ENCODE assay signal across 31 cellular contexts in genomic region chr9:105646879-105647594, GRCh38. TPM values are rescaled to one million over a fixed set of nuclear protein-coding genes. Genes with fewer than 3 reads are reported as not detected.
DNase-seq lines count a peak whose midpoint lies in the region; ATAC-seq and TF ChIP-seq lines count a peak whose summit lies in the region.
"Had no signal": no experiment of that assay in that cellular context is flagged by ENCODE, and none has a peak within 500 bp of the region (broad histone marks: within the 10 kb centered on the region; RNA-seq: fewer than 3 reads in every experiment).

No MANE protein-coding gene starts in this region.

- H3K4me3 ChIP-seq in smooth muscle cell: no peak overlapping the region
- no peak overlapping the region for H3K4me3 ChIP-seq in effector memory CD4-positive, alpha-beta T cell (ENCODE audit: insufficient read depth, low read depth, low read length, poor library complexity, severe bottlenecking)
- H3K4me3 ChIP-seq: testis had no signal

- no peaks in the 10 kb centered on the region for H3F3A ChIP-seq in smooth muscle cell (ENCODE audit: low read depth)

- H3K27ac ChIP-seq in smooth muscle cell (ENCODE audit: low read depth): peak overlapping the region; percentile 49
- H3K27ac ChIP-seq in effector memory CD4-positive, alpha-beta T cell (ENCODE audit: insufficient read depth, low read length, poor library complexity, severe bottlenecking): no peak overlapping the region
- H3K27ac ChIP-seq: epithelial cell of prostate, testis had no signal

- H3K4me2 ChIP-seq in smooth muscle cell: peak overlapping the region; percentile 55
- H3K4me2 ChIP-seq: SK-N-SH had no signal

- no peaks in the 10 kb centered on the region for H3K4me1 Mint-ChIP-seq in activated T-cell treated with anti-CD3 and anti-CD28 coated beads, Interleukin-2, amount 50 U/mL, for 72 hours (ENCODE audit: low read depth)
- H3K4me1 Mint-ChIP-seq: CD4-positive, CD25-positive, alpha-beta regulatory T cell; IgD-negative memory B cell; naive thymus-derived CD4-positive, alpha-beta T cell had no signal

- H3K4me3 Mint-ChIP-seq in activated T-cell treated with anti-CD3 and anti-CD28 coated beads, Interleukin-2, amount 50 U/mL, for 72 hours: no peak overlapping the region
- H3K4me3 Mint-ChIP-seq: activated T-cell treated with anti-CD3 and anti-CD28 coated beads, Interleukin-2, amount 50 U/mL, for 24 hours; CD4-positive, CD25-positive, alpha-beta regulatory T cell; IgD-negative memory B cell; naive thymus-derived CD4-positive, alpha-beta T cell had no signal

- H3K79me2 ChIP-seq in smooth muscle cell (ENCODE audit: low read depth): no peaks in the 10 kb centered on the region

- H3K9me3 ChIP-seq in smooth muscle cell (replicated peaks; ENCODE audit: low read depth): no peaks in the 10 kb centered on the region
- H3K9me3 ChIP-seq in effector memory CD4-positive, alpha-beta T cell (ENCODE audit: control insufficient read depth, low read length): no peaks in the 10 kb centered on the region
- H3K9me3 ChIP-seq: testis had no signal

- 29% methylated on average over 7 of the region's 7 CpGs for WGBS in smooth muscle cell (ENCODE audit: low lambda C conversion rate)

- H3K27me3 ChIP-seq in smooth muscle cell (ENCODE audit: low read depth): no peaks in the 10 kb centered on the region
- no peaks in the 10 kb centered on the region for H3K27me3 ChIP-seq in effector memory CD4-positive, alpha-beta T cell (replicated peaks; ENCODE audit: control insufficient read depth, insufficient read depth, low read length, poor library complexity, severe bottlenecking)
- H3K27me3 ChIP-seq: testis had no signal

- H3K4me1 ChIP-seq in smooth muscle cell (ENCODE audit: low read depth): peaks cover 30% of the 10 kb centered on the region
- no peaks in the 10 kb centered on the region for H3K4me1 ChIP-seq in effector memory CD4-positive, alpha-beta T cell (ENCODE audit: control insufficient read depth, insufficient read depth, low read length, poor library complexity, severe bottlenecking)
- H3K4me1 ChIP-seq: testis had no signal

- no peak overlapping the region for H3K9ac ChIP-seq in smooth muscle cell (ENCODE audit: low read depth)
- H3K9ac ChIP-seq: SK-N-SH had no signal

- no peaks in the 10 kb centered on the region for H3K9me3 Mint-ChIP-seq in activated T-cell treated with anti-CD3 and anti-CD28 coated beads, Interleukin-2, amount 50 U/mL, for 72 hours
- H3K9me3 Mint-ChIP-seq: activated T-cell treated with anti-CD3 and anti-CD28 coated beads, Interleukin-2, amount 50 U/mL, for 24 hours; CD4-positive, CD25-positive, alpha-beta regulatory T cell; IgD-negative memory B cell; naive thymus-derived CD4-positive, alpha-beta T cell had no signal

- ATAC-seq in activated T-cell treated with anti-CD3 and anti-CD28 coated beads, Interleukin-2, amount 50 U/mL, for 72 hours (replicated peaks in 1 of 2): no peak
- ATAC-seq: left ventricle myocardium superior; naive thymus-derived CD4-positive, alpha-beta T cell had no signal

- H3K36me3 Mint-ChIP-seq in activated T-cell treated with anti-CD3 and anti-CD28 coated beads, Interleukin-2, amount 50 U/mL, for 72 hours (ENCODE audit: insufficient read depth in 2 of 2): no peaks in the 10 kb centered on the region

- H3K27me3 Mint-ChIP-seq in activated T-cell treated with anti-CD3 and anti-CD28 coated beads, Interleukin-2, amount 50 U/mL, for 72 hours (ENCODE audit: low read depth): no peaks in the 10 kb centered on the region
- H3K27me3 Mint-ChIP-seq: activated T-cell treated with anti-CD3 and anti-CD28 coated beads, Interleukin-2, amount 50 U/mL, for 24 hours; IgD-negative memory B cell; naive thymus-derived CD4-positive, alpha-beta T cell had no signal

- H4K20me1 ChIP-seq in smooth muscle cell (ENCODE audit: low read depth): no peaks in the 10 kb centered on the region

- H3K27ac Mint-ChIP-seq in activated T-cell treated with anti-CD3 and anti-CD28 coated beads, Interleukin-2, amount 50 U/mL, for 72 hours: no peak overlapping the region
- H3K27ac Mint-ChIP-seq: activated T-cell treated with anti-CD3 and anti-CD28 coated beads, Interleukin-2, amount 50 U/mL, for 24 hours; CD4-positive, CD25-positive, alpha-beta regulatory T cell; IgD-negative memory B cell; naive thymus-derived CD4-positive, alpha-beta T cell had no signal

- DNase-seq in NCI-H2107 treated with DMSO at 0.1 percent for 48 hours (lab: John Stamatoyannopoulos, UW; ENCODE audit: unreplicated experiment): peak; percentile 23
- no peak for DNase-seq in NCI-H2107 (lab: John Stamatoyannopoulos, UW)
- peak; percentile 49 for DNase-seq in NCI-H1092 treated with DMSO at 0.1 percent for 48 hours (lab: John Stamatoyannopoulos, UW)
- DNase-seq in SK-N-DZ (ENCODE audit: low spot score): peak; percentile 60
- DNase-seq in smooth muscle cell (lab: John Stamatoyannopoulos, UW; ENCODE audit: unreplicated experiment): no peak
- no peak for DNase-seq in activated T-cell treated with anti-CD3 and anti-CD28 coated beads, Interleukin-2, amount 50 U/mL, for 72 hours
- DNase-seq in effector memory CD4-positive, alpha-beta T cell: no peak
- DNase-seq in NCI-H748 (lab: John Stamatoyannopoulos, UW; ENCODE audit: unreplicated experiment): no peak
- DNase-seq: activated CD4-positive, alpha-beta T cell treated with anti-CD3 and anti-CD28 coated beads for 4 hours; activated naive CD4-positive, alpha-beta T cell; activated T-cell treated with anti-CD3 and anti-CD28 coated beads, Interleukin-2, amount 50 U/mL, for 24 hours; CD4-positive, CD25-positive, alpha-beta regulatory T cell; cerebellar nuclear complex; GOT3; left ventricle myocardium superior; midbrain; naive thymus-derived CD4-positive, alpha-beta T cell; NCI-H2081 treated with DMSO at 0.1 percent for 48 hours; NCI-H748 treated with DMSO at 0.1 percent for 48 hours; occipital lobe; SK-N-SH; stimulated activated CD4-positive, alpha-beta T cell treated with anti-CD3 and anti-CD28 coated beads, Interleukin-15, amount 100 ng/mL, for 24 hours; stimulated activated naive CD4-positive, alpha-beta T cell treated with Interleukin-2 at 50 U/mL for 16 hours; T-helper 2 cell; testis had no signal

- no peak overlapping the region for H2AFZ ChIP-seq in smooth muscle cell (ENCODE audit: low read depth)

- no peaks in the 10 kb centered on the region for H3K36me3 ChIP-seq in smooth muscle cell (ENCODE audit: low read depth)
- H3K36me3 ChIP-seq in effector memory CD4-positive, alpha-beta T cell (ENCODE audit: control insufficient read depth, insufficient read depth, low read length): no peaks in the 10 kb centered on the region

- no peak for TF ChIP-seq CTCF in smooth muscle cell (IDR thresholded peaks at IDR 0.05; ENCODE audit: borderline replicate concordance, insufficient read depth, poor library complexity, severe bottlenecking)

RNA-seq across cellular contexts. Expression of gene TAL2, which starts 15.2 kb away (rescaled TPM):
- not detected in 2 replicates for polyA plus RNA-seq in SK-N-DZ (2014; cell fraction: cytosol; rRNA removed)
- not detected in 2 replicates for polyA plus RNA-seq in SK-N-DZ (2014; cell fraction: nucleus; rRNA removed)
- 0.49 TPM in 1 of 2 replicates, not detected in the other for total RNA-seq in smooth muscle cell
- 0.39 and 0.59 TPM in 2 replicates for polyA plus RNA-seq in smooth muscle cell
- total RNA-seq in activated T-cell treated with anti-CD3 and anti-CD28 coated beads, Interleukin-2, amount 50 U/mL, for 72 hours: not detected
- total RNA-seq: A172; CD4-positive, CD25-positive, alpha-beta regulatory T cell; left ventricle myocardium superior; M059J; OCI-LY7; pulmonary artery endothelial cell; testis had no signal
- polyA plus RNA-seq: CD4-positive, CD25-positive, alpha-beta regulatory T cell; naive thymus-derived CD4-positive, alpha-beta T cell had no signal

RNA-seq across cellular contexts. Expression of gene TMEM38B, which starts 47.3 kb away (rescaled TPM):
- polyA plus RNA-seq in SK-N-DZ (2014; cell fraction: cytosol; rRNA removed): 7.6 and 8.5 TPM in 2 replicates
- 3.1 and 5.4 TPM in 2 replicates for polyA plus RNA-seq in SK-N-DZ (2014; cell fraction: nucleus; rRNA removed)
- total RNA-seq in smooth muscle cell: 22.9 and 28.4 TPM in 2 replicates
- polyA plus RNA-seq in smooth muscle cell: 15.9 and 18.7 TPM in 2 replicates
- total RNA-seq in activated T-cell treated with anti-CD3 and anti-CD28 coated beads, Interleukin-2, amount 50 U/mL, for 72 hours: 10 to 100 TPM; 13.6 to 17.9 TPM

Comparison
In these comparisons a context has a peak if more than half of its experiments do, and no peak if none do; other contexts are left out.
1. DNase-seq: peak in NCI-H2107 treated with DMSO at 0.1 percent for 48 hours (single experiment), NCI-H1092 treated with DMSO at 0.1 percent for 48 hours (single experiment) and SK-N-DZ (single experiment); none in NCI-H2107 (single experiment), smooth muscle cell (single experiment), activated T-cell treated with anti-CD3 and anti-CD28 coated beads, Interleukin-2, amount 50 U/mL, for 72 hours (0 of 2), effector memory CD4-positive, alpha-beta T cell (0 of 3) and NCI-H748 (single experiment).